Comparison of ENCODE assay signal across 31 cellular contexts in the genomic region with DNA sequence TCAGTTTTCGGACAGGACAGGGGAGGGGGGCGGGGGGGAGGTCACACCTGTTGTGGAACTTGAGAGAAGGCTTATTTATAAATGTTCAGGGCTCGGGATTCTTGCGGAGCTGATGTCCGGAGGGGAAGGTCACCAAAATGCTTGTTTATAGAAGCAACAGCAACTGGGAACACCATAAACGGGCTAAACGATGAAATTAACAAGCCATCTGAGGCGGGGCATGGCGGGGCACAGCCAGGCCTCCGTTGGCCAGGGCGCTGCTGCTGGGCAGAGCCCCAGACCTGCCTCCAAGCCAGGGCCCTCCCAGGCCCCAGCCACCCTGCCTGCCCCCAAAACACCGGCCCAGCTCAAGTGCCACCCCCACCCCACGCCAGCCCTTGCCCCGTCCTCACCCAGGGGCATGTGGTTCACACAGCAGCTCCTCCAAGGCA.
"Had no signal": no experiment of that assay in that cellular context is flagged by ENCODE, and none has a peak within 500 bp of the region (broad histone marks: within the 10 kb centered on the region; RNA-seq: fewer than 3 reads in every experiment).

No MANE protein-coding gene starts in this region.

- H3K4me2 ChIP-seq: hepatocyte, SK-N-SH had no signal

- H3K27me3 ChIP-seq: sigmoid colon, suprapubic skin had no signal

- H2AFZ ChIP-seq: hepatocyte had no signal

- DNase-seq: activated CD4-positive, alpha-beta T cell treated with anti-CD3 and anti-CD28 coated beads for 48 hours; activated CD4-positive, alpha-beta T cell treated with anti-CD3 and anti-CD28 coated beads, Interleukin-2, amount 50 U/mL, for 48 hours; activated CD8-positive, alpha-beta memory T cell treated with anti-CD3 and anti-CD28 coated beads for 24 hours; activated effector memory CD4-positive, alpha-beta T cell treated with Interleukin-2 at 50 U/mL for 16 hours; activated naive CD4-positive, alpha-beta T cell treated with Interleukin-2 at 50 U/mL for 16 hours; anterior cingulate cortex; dermis blood vessel endothelial cell; effector CD4-positive, alpha-beta T cell; foreskin keratinocyte; glutamatergic neuron; immature natural killer cell; kidney; lower lobe of right lung; naive thymus-derived CD4-positive, alpha-beta T cell; occipital lobe; sigmoid colon; SK-N-SH; stimulated activated CD4-positive, alpha-beta T cell treated with anti-CD3 and anti-CD28 coated beads, Interleukin-15, amount 100 ng/mL, for 24 hours; stimulated activated naive CD4-positive, alpha-beta T cell; SW 1271; T1000; tibial artery; WERI-Rb-1 had no signal

- H3K27ac Mint-ChIP-seq: activated naive CD8-positive, alpha-beta T cell; immature natural killer cell; naive thymus-derived CD4-positive, alpha-beta T cell; T-helper 1 cell treated with Interleukin-12 subunit alpha and Interleukin-12 subunit beta and Interleukin-4 antibody, amounts not matched to agents 30 μg/mL and 1 μg/mL, for 36 hours had no signal

- H3K27me3 Mint-ChIP-seq: activated naive CD8-positive, alpha-beta T cell had no signal

- H3K27ac ChIP-seq: esophagus muscularis mucosa, foreskin keratinocyte, hepatocyte, lower lobe of right lung, sigmoid colon, suprapubic skin, tibial artery, WERI-Rb-1 had no signal

- H3K9me3 Mint-ChIP-seq: immature natural killer cell; T-helper 1 cell treated with Interleukin-12 subunit alpha and Interleukin-12 subunit beta and Interleukin-4 antibody, amounts not matched to agents 30 μg/mL and 1 μg/mL, for 36 hours had no signal

- H3K36me3 ChIP-seq: esophagus muscularis mucosa, lower lobe of right lung, sigmoid colon, suprapubic skin, tibial artery, WERI-Rb-1 had no signal

- H3K9ac ChIP-seq: SK-N-SH had no signal

- H3K9me3 ChIP-seq: esophagus muscularis mucosa, lower lobe of right lung, sigmoid colon, SK-N-SH, suprapubic skin, tibial artery had no signal

- H3K4me1 ChIP-seq: foreskin keratinocyte, lower lobe of right lung, sigmoid colon, suprapubic skin had no signal

- H3K4me1 Mint-ChIP-seq: immature natural killer cell; naive thymus-derived CD4-positive, alpha-beta T cell; neural crest cell had no signal

- ATAC-seq: activated CD4-positive, CD25-positive, alpha-beta regulatory T cell treated with anti-CD3 and anti-CD28 coated beads, Interleukin-2, amount 50 U/mL, for 24 hours; foreskin keratinocyte; left lobe of liver; lower lobe of right lung; naive thymus-derived CD4-positive, alpha-beta T cell had no signal

- H3K4me3 ChIP-seq: esophagus muscularis mucosa, hepatocyte, lower lobe of right lung, sigmoid colon, suprapubic skin, tibial artery had no signal

- H3K4me3 Mint-ChIP-seq: activated naive CD8-positive, alpha-beta T cell; immature natural killer cell; naive thymus-derived CD4-positive, alpha-beta T cell; neural crest cell; T-helper 1 cell treated with Interleukin-12 subunit alpha and Interleukin-12 subunit beta and Interleukin-4 antibody, amounts not matched to agents 30 μg/mL and 1 μg/mL, for 36 hours had no signal

- H3K36me3 Mint-ChIP-seq: activated naive CD8-positive, alpha-beta T cell; immature natural killer cell; naive thymus-derived CD4-positive, alpha-beta T cell had no signal
